Comparison of ENCODE assay signal across 1 cellular context in the genomic region with DNA sequence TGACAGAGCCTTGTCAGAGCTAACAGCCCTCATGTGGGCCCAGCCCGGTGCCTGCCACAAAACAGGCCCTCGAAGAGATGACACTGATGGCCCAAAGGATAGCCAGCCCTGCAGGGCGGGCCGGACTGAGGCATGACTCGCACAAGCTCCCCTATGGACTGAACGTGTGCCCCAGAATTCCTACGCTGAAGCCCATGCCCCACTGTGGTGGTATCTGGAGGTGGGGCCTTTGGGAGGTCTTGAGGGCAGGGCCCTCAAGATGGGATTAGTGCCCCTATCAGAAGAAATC.
TF ChIP-seq lines count a peak whose summit lies in the region.

No MANE protein-coding gene starts in this region.

TF ChIP-seq in IMR-90, 13 proteins besides CTCF, POLR2A, EP300 and RAD21 (continued from another document):
- no peak for TF ChIP-seq RFX5 (IDR thresholded peaks at IDR 0.05; ENCODE audit: low read depth, low read length)
